ENCODE assay signal across 24 cellular contexts in the genomic region with DNA sequence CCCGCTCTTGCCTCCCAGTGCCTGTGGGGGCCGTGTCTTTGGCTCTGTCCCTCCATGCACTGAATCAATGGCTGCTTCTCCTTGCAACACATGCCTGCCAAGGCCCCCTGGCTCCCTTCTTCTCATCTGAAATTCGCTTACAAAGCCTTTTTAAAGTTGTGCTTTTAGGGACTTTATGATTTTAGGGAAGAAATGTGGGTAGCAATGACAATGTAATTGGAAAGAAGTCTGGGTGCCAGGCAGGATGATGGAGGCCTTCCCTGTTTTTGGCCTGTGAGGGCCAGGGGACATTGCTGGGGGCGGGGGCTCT. TPM values are rescaled to one million over a fixed set of nuclear protein-coding genes. Genes with fewer than 3 reads are reported as not detected.
DNase-seq lines count a peak whose midpoint lies in the region; ATAC-seq and TF ChIP-seq lines count a peak whose summit lies in the region.
"Had no signal": no experiment of that assay in that cellular context is flagged by ENCODE, and none has a peak within 500 bp of the region (broad histone marks: within the 10 kb centered on the region; RNA-seq: fewer than 3 reads in every experiment).

No MANE protein-coding gene starts in this region.

- H2AFZ ChIP-seq in hepatocyte (no peak overlapping the region), osteoblast (ENCODE audit: low read length) (no peak overlapping the region)

- H3K9me2 ChIP-seq in hepatocyte (replicated peaks; ENCODE audit: insufficient read depth): no peaks in the 10 kb centered on the region

- POLR2A ChIA-PET in Caco-2 (lab: Charles Lee): no interaction called here

- 92% methylated on average over 4 of the region's 4 CpGs for WGBS in hepatocyte (ENCODE audit: low lambda C conversion rate, missing lambda C conversion rate)

- no peak for ATAC-seq in activated T-helper 17 cell treated with anti-CD3 and anti-CD28 coated beads, Interleukin-2, amount 50 U/mL, for 72 hours (replicated peaks)
- ATAC-seq in GM21619 (IDR thresholded peaks at IDR 0.05; ENCODE audit: unreplicated experiment): no peak
- ATAC-seq: activated CD4-positive, CD25-positive, alpha-beta regulatory T cell treated with anti-CD3 and anti-CD28 coated beads, Interleukin-2, amount 50 U/mL, for 24 hours; body of pancreas; gastrocnemius medialis; right cardiac atrium had no signal

- H3K4me2 ChIP-seq in hepatocyte (no peak overlapping the region), osteoblast (ENCODE audit: insufficient read depth, low read length) (no peak overlapping the region)

- DNase-seq in Caco-2 (no peak), hepatocyte (ENCODE audit: low spot score) (no peak), osteoblast (ENCODE audit: insufficient read length, low spot score, missing footprints) (peak; percentile 26), cerebellum (ENCODE audit: low spot score) (no peak), SKM-1 (lab: John Stamatoyannopoulos, UW; ENCODE audit: unreplicated experiment) (no peak)
- DNase-seq: activated CD4-positive, alpha-beta memory T cell treated with anti-CD3 and anti-CD28 coated beads for 36 hours; adrenal gland; body of pancreas; gastrocnemius medialis; KBM-7; NCI-H1092 treated with DMSO at 0.1 percent for 48 hours; NCI-H1694 treated with DMSO at 0.1 percent for 48 hours; NCI-H82; right cardiac atrium; RPMI8226; spleen; stimulated activated CD8-positive, alpha-beta memory T cell treated with anti-CD3 and anti-CD28 coated beads, Interleukin-4, amount 100 ng/mL, for 48 hours; thyroid gland had no signal

- peak overlapping the region; percentile 45 for H3K27ac Mint-ChIP-seq in Caco-2 (ENCODE audit: unreplicated experiment)
- H3K27ac Mint-ChIP-seq in activated T-helper 17 cell treated with anti-CD3 and anti-CD28 coated beads, Interleukin-2, amount 50 U/mL, for 72 hours: peak overlapping the region; percentile 44
- H3K27ac Mint-ChIP-seq: activated CD4-positive, alpha-beta memory T cell treated with anti-CD3 and anti-CD28 coated beads for 36 hours; activated naive CD4-positive, alpha-beta T cell treated with anti-CD3 and anti-CD28 coated beads for 36 hours had no signal

- H3K27me3 ChIP-seq in Caco-2 (replicated peaks; ENCODE audit: control insufficient read depth, insufficient read depth, low read length) (no peaks in the 10 kb centered on the region), hepatocyte (no peaks in the 10 kb centered on the region), osteoblast (ENCODE audit: insufficient read depth, low read length) (no peaks in the 10 kb centered on the region)
- H3K27me3 ChIP-seq: adrenal gland, body of pancreas, gastrocnemius medialis, thyroid gland had no signal

- H3K9me3 ChIP-seq in Caco-2 (no peaks in the 10 kb centered on the region), hepatocyte (ENCODE audit: low read depth) (no peaks in the 10 kb centered on the region), osteoblast (ENCODE audit: low read depth, low read length) (no peaks in the 10 kb centered on the region)
- H3K9me3 ChIP-seq: adrenal gland, body of pancreas, gastrocnemius medialis, spleen, thyroid gland had no signal

- H3K27ac ChIP-seq in hepatocyte (peak overlapping the region; percentile 76), osteoblast (ENCODE audit: low read depth, low read length) (no peak overlapping the region)
- H3K27ac ChIP-seq: adrenal gland, body of pancreas, gastrocnemius medialis, spleen, thyroid gland had no signal

- H3K79me2 ChIP-seq in hepatocyte (peaks cover 85% of the 10 kb centered on the region), osteoblast (ENCODE audit: insufficient read depth, low read length) (peaks cover 94% of the 10 kb centered on the region)

- H3K4me1 Mint-ChIP-seq in Caco-2 (ENCODE audit: low read depth, unreplicated experiment): peaks cover 38% of the 10 kb centered on the region
- peaks cover 13% of the 10 kb centered on the region for H3K4me1 Mint-ChIP-seq in activated T-helper 17 cell treated with anti-CD3 and anti-CD28 coated beads, Interleukin-2, amount 50 U/mL, for 72 hours

- H3K36me3 ChIP-seq in Caco-2 (ENCODE audit: control insufficient read depth, insufficient read depth, low read length) (no peaks in the 10 kb centered on the region; the same call in 1 of the 2 replicates), hepatocyte (replicated peaks; ENCODE audit: insufficient read depth, low read depth) (no peaks in the 10 kb centered on the region), osteoblast (ENCODE audit: insufficient read depth, low read length) (no peaks in the 10 kb centered on the region)
- H3K36me3 ChIP-seq: adrenal gland, gastrocnemius medialis, spleen, thyroid gland had no signal

- H3K4me3 Mint-ChIP-seq in Caco-2 (ENCODE audit: unreplicated experiment): no peak overlapping the region
- no peak overlapping the region for H3K4me3 Mint-ChIP-seq in activated T-helper 17 cell treated with anti-CD3 and anti-CD28 coated beads, Interleukin-2, amount 50 U/mL, for 72 hours
- H3K4me3 Mint-ChIP-seq: activated CD4-positive, alpha-beta memory T cell treated with anti-CD3 and anti-CD28 coated beads for 36 hours; activated naive CD4-positive, alpha-beta T cell treated with anti-CD3 and anti-CD28 coated beads for 36 hours; stimulated activated naive CD8-positive, alpha-beta T cell treated with anti-CD3 and anti-CD28 coated beads, Interleukin-15, Interleukin-2, amounts not matched to agents 100 ng/mL and 50 ng/mL, for 24 hours; T-helper 1 cell treated with Interleukin-12 subunit alpha and Interleukin-12 subunit beta and Interleukin-4 antibody, amounts not matched to agents 30 μg/mL and 1 μg/mL, for 36 hours had no signal

- H3K4me3 ChIP-seq in Caco-2 (ENCODE audit: low read depth, low read length) (no peak overlapping the region), hepatocyte (no peak overlapping the region), osteoblast (ENCODE audit: insufficient read depth, low read length) (no peak overlapping the region)
- H3K4me3 ChIP-seq: adrenal gland, body of pancreas, gastrocnemius medialis, spleen, thyroid gland had no signal

- H3K4me1 ChIP-seq in Caco-2 (peaks cover 47% of the 10 kb centered on the region), hepatocyte (ENCODE audit: insufficient read depth) (peaks cover 48% of the 10 kb centered on the region), osteoblast (ENCODE audit: insufficient read depth, low read length) (peaks cover 15% of the 10 kb centered on the region)

- CTCF ChIA-PET in Caco-2 (lab: Charles Lee): no interaction called here

- no peaks in the 10 kb centered on the region for H3K27me3 Mint-ChIP-seq in Caco-2 (ENCODE audit: insufficient read depth, unreplicated experiment)
- H3K27me3 Mint-ChIP-seq in activated T-helper 17 cell treated with anti-CD3 and anti-CD28 coated beads, Interleukin-2, amount 50 U/mL, for 72 hours: no peaks in the 10 kb centered on the region

- H3K36me3 Mint-ChIP-seq in Caco-2 (ENCODE audit: insufficient read depth, unreplicated experiment): peaks cover 25% of the 10 kb centered on the region
- no peaks in the 10 kb centered on the region for H3K36me3 Mint-ChIP-seq in activated T-helper 17 cell treated with anti-CD3 and anti-CD28 coated beads, Interleukin-2, amount 50 U/mL, for 72 hours (ENCODE audit: low read depth)
- H3K36me3 Mint-ChIP-seq: activated CD4-positive, alpha-beta memory T cell treated with anti-CD3 and anti-CD28 coated beads for 36 hours had no signal

- no TSS peak for BruUV-seq in Caco-2 (replicated peaks; lab: Mats Ljungman, UMichigan)

- no peak for TF ChIP-seq CTCF in Caco-2 (IDR thresholded peaks at IDR 0.05; ENCODE audit: insufficient read depth in 1 of 2, low read depth in 1 of 2, low read length in 1 of 2, severe bottlenecking in 1 of 2, unreplicated experiment in 1 of 2)
- TF ChIP-seq CTCF in hepatocyte (IDR thresholded peaks at IDR 0.05; ENCODE audit: poor library complexity): no peak
- TF ChIP-seq CTCF in osteoblast (IDR thresholded peaks at IDR 0.05; ENCODE audit: extremely low read depth, low read depth, low read length): no peak

- H4K20me1 ChIP-seq in hepatocyte (ENCODE audit: insufficient read depth, poor library complexity, severe bottlenecking): no peaks in the 10 kb centered on the region
- H4K20me1 ChIP-seq in osteoblast (ENCODE audit: insufficient read depth, low read length): peaks cover 59% of the 10 kb centered on the region

- H3K9me3 Mint-ChIP-seq in Caco-2 (ENCODE audit: unreplicated experiment): no peaks in the 10 kb centered on the region
- H3K9me3 Mint-ChIP-seq in activated T-helper 17 cell treated with anti-CD3 and anti-CD28 coated beads, Interleukin-2, amount 50 U/mL, for 72 hours: no peaks in the 10 kb centered on the region
- H3K9me3 Mint-ChIP-seq: activated CD4-positive, alpha-beta memory T cell treated with anti-CD3 and anti-CD28 coated beads for 36 hours; activated naive CD4-positive, alpha-beta T cell treated with anti-CD3 and anti-CD28 coated beads for 36 hours; stimulated activated naive CD8-positive, alpha-beta T cell treated with anti-CD3 and anti-CD28 coated beads, Interleukin-15, Interleukin-2, amounts not matched to agents 100 ng/mL and 50 ng/mL, for 24 hours; T-helper 1 cell treated with Interleukin-12 subunit alpha and Interleukin-12 subunit beta and Interleukin-4 antibody, amounts not matched to agents 30 μg/mL and 1 μg/mL, for 36 hours had no signal

- intact Hi-C loops in Caco-2 (cut with micrococcal nuclease; ENCODE audit: unreplicated experiment): no loop called here

RNA-seq across cellular contexts. Expression of a gene that starts 18.1 kb away (rescaled TPM):
- total RNA-seq in Caco-2 (2022) (54.8 and 56.3 TPM in 2 replicates), hepatocyte (14.5 and 25.8 TPM in 2 replicates), osteoblast (10.5 and 11.2 TPM in 2 replicates), cerebellum (8.1 TPM)
- total RNA-seq in activated T-helper 17 cell treated with anti-CD3 and anti-CD28 coated beads, Interleukin-2, amount 50 U/mL, for 72 hours: 10 to 100 TPM in 1 of 2 donors, 1 to 10 TPM in 1; 8.3 to 19.9 TPM
- 45.0 and 51.1 TPM in 2 replicates for polyA plus RNA-seq in hepatocyte
